Comparison of ENCODE assay signal across 1 cellular context in the genomic region with DNA sequence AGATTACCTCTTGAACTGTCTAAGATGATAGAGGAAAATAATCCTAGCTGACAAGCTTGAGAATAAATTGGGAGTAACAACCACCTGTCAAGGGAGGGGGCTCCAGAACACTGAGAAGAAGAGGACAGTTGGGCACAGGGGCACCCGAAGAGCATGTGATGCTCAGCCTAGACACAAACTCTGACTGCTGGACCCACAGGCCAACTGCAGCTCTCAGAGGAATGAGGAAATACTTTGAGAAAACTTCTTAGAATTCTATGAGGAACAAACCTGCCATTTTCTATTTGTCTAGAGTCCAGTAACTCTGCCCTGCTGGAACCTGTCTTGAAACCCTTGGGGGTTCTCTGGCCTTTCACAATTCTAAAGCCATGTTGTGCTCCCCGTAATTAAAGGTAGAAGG.
TF ChIP-seq lines count a peak whose summit lies in the region.

No MANE protein-coding gene starts in this region.

TF ChIP-seq in SK-N-SH treated with all-trans-retinoic acid at 6 μM for 48 hours, 23 proteins besides CTCF, POLR2A, EP300 and RAD21 (continued from another document):
- TF ChIP-seq, protein P1, sequence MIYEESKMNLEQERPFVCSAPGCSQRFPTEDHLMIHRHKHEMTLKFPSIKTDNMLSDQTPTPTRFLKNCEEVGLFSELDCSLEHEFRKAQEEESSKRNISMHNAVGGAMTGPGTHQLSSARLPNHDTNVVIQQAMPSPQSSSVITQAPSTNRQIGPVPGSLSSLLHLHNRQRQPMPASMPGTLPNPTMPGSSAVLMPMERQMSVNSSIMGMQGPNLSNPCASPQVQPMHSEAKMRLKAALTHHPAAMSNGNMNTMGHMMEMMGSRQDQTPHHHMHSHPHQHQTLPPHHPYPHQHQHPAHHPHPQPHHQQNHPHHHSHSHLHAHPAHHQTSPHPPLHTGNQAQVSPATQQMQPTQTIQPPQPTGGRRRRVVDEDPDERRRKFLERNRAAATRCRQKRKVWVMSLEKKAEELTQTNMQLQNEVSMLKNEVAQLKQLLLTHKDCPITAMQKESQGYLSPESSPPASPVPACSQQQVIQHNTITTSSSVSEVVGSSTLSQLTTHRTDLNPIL (CRISPR knock-in tag; IDR thresholded peaks at IDR 0.05; ENCODE audit: low read depth), result no peak
- TF ChIP-seq TOX (CRISPR knock-in tag; IDR thresholded peaks at IDR 0.05; ENCODE audit: borderline replicate concordance) (no peak; the same call in 1 of the 2 replicates), ESRRG (CRISPR knock-in tag; IDR thresholded peaks at IDR 0.05) (no peak), TCF4 (CRISPR knock-in tag; IDR thresholded peaks at IDR 0.05; ENCODE audit: borderline replicate concordance) (no peak), ZNF70 (CRISPR knock-in tag; IDR thresholded peaks at IDR 0.05) (no peak), ZFP30 (CRISPR knock-in tag; IDR thresholded peaks at IDR 0.05) (no peak), SNAI2 (CRISPR knock-in tag; IDR thresholded peaks at IDR 0.05) (no peak)
- TF ChIP-seq, protein P2, sequence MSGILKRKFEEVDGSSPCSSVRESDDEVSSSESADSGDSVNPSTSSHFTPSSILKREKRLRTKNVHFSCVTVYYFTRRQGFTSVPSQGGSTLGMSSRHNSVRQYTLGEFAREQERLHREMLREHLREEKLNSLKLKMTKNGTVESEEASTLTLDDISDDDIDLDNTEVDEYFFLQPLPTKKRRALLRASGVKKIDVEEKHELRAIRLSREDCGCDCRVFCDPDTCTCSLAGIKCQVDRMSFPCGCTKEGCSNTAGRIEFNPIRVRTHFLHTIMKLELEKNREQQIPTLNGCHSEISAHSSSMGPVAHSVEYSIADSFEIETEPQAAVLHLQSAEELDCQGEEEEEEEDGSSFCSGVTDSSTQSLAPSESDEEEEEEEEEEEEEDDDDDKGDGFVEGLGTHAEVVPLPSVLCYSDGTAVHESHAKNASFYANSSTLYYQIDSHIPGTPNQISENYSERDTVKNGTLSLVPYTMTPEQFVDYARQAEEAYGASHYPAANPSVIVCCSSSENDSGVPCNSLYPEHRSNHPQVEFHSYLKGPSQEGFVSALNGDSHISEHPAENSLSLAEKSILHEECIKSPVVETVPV (CRISPR knock-in tag; IDR thresholded peaks at IDR 0.05), result no peak
TF ChIP-seq in SK-N-SH treated with all-trans-retinoic acid at 6 μM for 48 hours: peak in this region for 0.
